ENCODE assay signal across 10 cellular contexts in the genomic region with DNA sequence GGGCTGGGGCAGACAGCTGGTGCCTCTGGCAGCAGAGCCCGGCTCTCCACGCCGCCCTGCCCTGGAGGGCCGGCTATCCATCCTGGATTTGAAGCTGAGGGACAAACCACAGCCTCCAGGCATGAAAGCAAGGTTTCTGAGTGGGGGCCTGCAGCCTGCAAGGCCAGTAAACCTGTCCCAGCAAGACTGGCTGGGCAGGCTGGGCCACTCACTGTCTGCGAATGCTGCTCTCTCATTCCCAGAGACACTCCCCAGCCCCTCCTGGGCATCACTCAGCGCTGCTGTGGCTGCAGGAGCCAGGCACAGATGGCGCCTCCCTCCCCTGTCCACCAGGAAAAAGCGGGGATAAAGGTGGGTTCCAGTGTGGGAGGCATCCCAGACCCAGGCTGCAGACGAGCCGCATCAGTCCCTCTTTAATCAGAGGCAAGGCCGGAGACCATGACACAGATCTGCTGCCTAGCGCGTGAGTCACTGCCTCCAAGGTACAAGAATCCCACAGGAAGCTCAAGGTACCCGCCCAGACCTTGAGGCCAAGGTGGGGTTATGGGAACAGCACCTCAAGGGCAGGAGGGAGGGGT.
A peak's percentile ranks its signal among the peaks of the same experiment; 100 is the strongest.
DNase-seq lines count a peak whose midpoint lies in the region; TF ChIP-seq lines count a peak whose summit lies in the region.
"Had no signal": no experiment of that assay in that cellular context is flagged by ENCODE, and none has a peak within 500 bp of the region (broad histone marks: within the 10 kb centered on the region; RNA-seq: fewer than 3 reads in every experiment).

No MANE protein-coding gene starts in this region.

- no peak overlapping the region for H3K4me2 ChIP-seq in mesenchymal stem cell (ENCODE audit: low read length, poor library complexity, severe bottlenecking)

- 55% methylated on average over 14 of the region's 14 CpGs for WGBS in mesenchymal stem cell
- WGBS in stomach, 5 donors: 78 to 91% (median 86%) methylated on average over 6 to 14 of the region's 14 CpGs

- H2AK5ac ChIP-seq in mesenchymal stem cell (ENCODE audit: low read length, severe bottlenecking): peak overlapping the region; percentile 80

- peaks cover 38% of the 10 kb centered on the region for H3K79me1 ChIP-seq in mesenchymal stem cell (replicated peaks; ENCODE audit: low read length, poor library complexity, severe bottlenecking)

- peak overlapping the region; percentile 1 to 76 for H3K18ac ChIP-seq in mesenchymal stem cell (ENCODE audit: low read depth in 1 of 2, low read length in 2 of 2)

- peak overlapping the region; percentile 63 for H2BK5ac ChIP-seq in mesenchymal stem cell (ENCODE audit: low read depth, low read length, poor library complexity, severe bottlenecking)

- intact Hi-C loops in stomach (cut with DNase I; ENCODE audit: low total_unique reads): no loop called here

- peak overlapping the region; percentile 91 for H3K27ac ChIP-seq in mesenchymal stem cell (ENCODE audit: low read length, poor library complexity, severe bottlenecking)
- no peak overlapping the region for H3K27ac ChIP-seq in stomach
- H3K27ac ChIP-seq: suprapubic skin had no signal

- peak overlapping the region; percentile 43 for H4K91ac ChIP-seq in mesenchymal stem cell (ENCODE audit: low read length)

- H3K4ac ChIP-seq in mesenchymal stem cell (ENCODE audit: low read depth in 1 of 2, low read length in 2 of 2): peak overlapping the region; percentile 54 to 57

- POLR2A ChIA-PET in HEK293T (lab: Yijun Ruan, JAX): no interaction called here

- H3K4me3 ChIP-seq in mesenchymal stem cell (ENCODE audit: insufficient read depth in 1 of 2, low read depth in 1 of 2, low read length in 2 of 2): no peak overlapping the region
- H3K4me3 ChIP-seq in stomach: no peak overlapping the region
- H3K4me3 ChIP-seq: suprapubic skin had no signal

- H3K4me1 ChIP-seq in mesenchymal stem cell (ENCODE audit: control insufficient read depth, insufficient read depth, low read depth, low read length) (peaks cover 62% of the 10 kb centered on the region), stomach (peaks cover 4 to 7% (median 6%) of the 10 kb centered on the region in 4 donors)

- peak overlapping the region in 1 of 2 experiments; percentile 59 for H3K14ac ChIP-seq in mesenchymal stem cell (ENCODE audit: low read length in 2 of 2)

- H3K36me3 ChIP-seq in mesenchymal stem cell (ENCODE audit: control insufficient read depth in 1 of 2, insufficient read depth in 2 of 2, low read depth in 1 of 2, low read length in 2 of 2) (peaks cover 0 to 53% of the 10 kb centered on the region in 2 experiments), stomach (no peaks in the 10 kb centered on the region)
- H3K36me3 ChIP-seq: suprapubic skin had no signal

- no peak overlapping the region for H2BK120ac ChIP-seq in mesenchymal stem cell (ENCODE audit: low read depth, low read length)

- DNase-seq in AG08395 (ENCODE audit: low spot score): peak; percentile 59
- DNase-seq in HT-29 (ENCODE audit: low spot score): peak; percentile 40
- DNase-seq in amniotic stem cell (lab: John Stamatoyannopoulos, UW): peak; percentile 69
- peak; percentile 81 for DNase-seq in mesenchymal stem cell
- no peak for DNase-seq in HEK293T (ENCODE audit: extremely low spot score)
- DNase-seq in stomach: no peak
- no peak for DNase-seq in stimulated activated naive CD4-positive, alpha-beta T cell treated with Interleukin-2 at 50 U/mL for 16 hours (lab: John Stamatoyannopoulos, UW)
- DNase-seq in activated T-cell treated with anti-CD3 and anti-CD28 coated beads, Interleukin-2, amount 50 U/mL, for 48 hours: no peak
- DNase-seq: cerebellar nuclear complex had no signal

- no peak overlapping the region for H2AFZ ChIP-seq in mesenchymal stem cell (ENCODE audit: low read depth, low read length)

- H3K9me3 ChIP-seq in mesenchymal stem cell (ENCODE audit: control insufficient read depth, low read length) (no peaks in the 10 kb centered on the region), stomach (no peaks in the 10 kb centered on the region)
- H3K9me3 ChIP-seq: suprapubic skin had no signal

- no peak overlapping the region for H3K9ac ChIP-seq in mesenchymal stem cell (ENCODE audit: low read length)

- no peak overlapping the region for H3K23ac ChIP-seq in mesenchymal stem cell (ENCODE audit: low read length in 2 of 2)

- CTCF ChIA-PET in HEK293T (lab: Yijun Ruan, JAX): no interaction called here

- H2BK15ac ChIP-seq in mesenchymal stem cell (ENCODE audit: low read depth, poor library complexity, severe bottlenecking): no peak overlapping the region

- no peak for TF ChIP-seq EP300 in stomach (IDR thresholded peaks at IDR 0.05)

- peak overlapping the region in 1 of 2 experiments; percentile 60 for H2BK12ac ChIP-seq in mesenchymal stem cell (ENCODE audit: low read length in 2 of 2)

- peak overlapping the region; percentile 4 for H4K8ac ChIP-seq in mesenchymal stem cell (ENCODE audit: low read length)

- no peaks in the 10 kb centered on the region for H3K27me3 ChIP-seq in mesenchymal stem cell (ENCODE audit: control insufficient read depth in 1 of 2, insufficient read depth in 1 of 2, low read length in 2 of 2)
- no peaks in the 10 kb centered on the region for H3K27me3 ChIP-seq in stomach
- H3K27me3 ChIP-seq: suprapubic skin had no signal

- no peak for TF ChIP-seq POLR2A in stomach (IDR thresholded peaks at IDR 0.05)

- no peak for TF ChIP-seq CTCF in stomach (IDR thresholded peaks at IDR 0.05)

TF ChIP-seq in HEK293T, 16 proteins besides CTCF, POLR2A, EP300 and RAD21:
- TF ChIP-seq L3MBTL2 (conservative IDR thresholded peaks at IDR 0.05) (no peak), ARNT (IDR thresholded peaks at IDR 0.05) (no peak), FOXA1 (IDR thresholded peaks at IDR 0.05) (no peak), FOXM1 (IDR thresholded peaks at IDR 0.05; ENCODE audit: borderline replicate concordance) (no peak), TARDBP (IDR thresholded peaks at IDR 0.05) (no peak), FOXK2 (IDR thresholded peaks at IDR 0.05) (no peak), HDGF (IDR thresholded peaks at IDR 0.05; ENCODE audit: borderline replicate concordance) (no peak), SUZ12 (IDR thresholded peaks at IDR 0.05) (no peak), CTBP1 (IDR thresholded peaks at IDR 0.05; ENCODE audit: borderline replicate concordance) (no peak), ZNF384 (IDR thresholded peaks at IDR 0.05) (no peak), SP1 (IDR thresholded peaks at IDR 0.05) (no peak), ELF4 (IDR thresholded peaks at IDR 0.05) (no peak), LEF1 (IDR thresholded peaks at IDR 0.05; ENCODE audit: borderline replicate concordance) (no peak), NFRKB (IDR thresholded peaks at IDR 0.05) (no peak), BHLHE40 (IDR thresholded peaks at IDR 0.05; ENCODE audit: borderline replicate concordance) (no peak)
- TF ChIP-seq, protein P1, sequence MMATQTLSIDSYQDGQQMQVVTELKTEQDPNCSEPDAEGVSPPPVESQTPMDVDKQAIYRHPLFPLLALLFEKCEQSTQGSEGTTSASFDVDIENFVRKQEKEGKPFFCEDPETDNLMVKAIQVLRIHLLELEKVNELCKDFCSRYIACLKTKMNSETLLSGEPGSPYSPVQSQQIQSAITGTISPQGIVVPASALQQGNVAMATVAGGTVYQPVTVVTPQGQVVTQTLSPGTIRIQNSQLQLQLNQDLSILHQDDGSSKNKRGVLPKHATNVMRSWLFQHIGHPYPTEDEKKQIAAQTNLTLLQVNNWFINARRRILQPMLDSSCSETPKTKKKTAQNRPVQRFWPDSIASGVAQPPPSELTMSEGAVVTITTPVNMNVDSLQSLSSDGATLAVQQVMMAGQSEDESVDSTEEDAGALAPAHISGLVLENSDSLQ (IDR thresholded peaks at IDR 0.05): no peak

Comparison
In these comparisons a context has a peak if more than half of its experiments do, and no peak if none do; other contexts are left out.
1. DNase-seq: peak in AG08395 (single experiment), HT-29 (single experiment), amniotic stem cell (single experiment) and mesenchymal stem cell (single experiment); none in HEK293T (single experiment), stomach (single experiment), stimulated activated naive CD4-positive, alpha-beta T cell treated with Interleukin-2 at 50 U/mL for 16 hours (single experiment) and activated T-cell treated with anti-CD3 and anti-CD28 coated beads, Interleukin-2, amount 50 U/mL, for 48 hours (0 of 2).